In the genomic region with DNA sequence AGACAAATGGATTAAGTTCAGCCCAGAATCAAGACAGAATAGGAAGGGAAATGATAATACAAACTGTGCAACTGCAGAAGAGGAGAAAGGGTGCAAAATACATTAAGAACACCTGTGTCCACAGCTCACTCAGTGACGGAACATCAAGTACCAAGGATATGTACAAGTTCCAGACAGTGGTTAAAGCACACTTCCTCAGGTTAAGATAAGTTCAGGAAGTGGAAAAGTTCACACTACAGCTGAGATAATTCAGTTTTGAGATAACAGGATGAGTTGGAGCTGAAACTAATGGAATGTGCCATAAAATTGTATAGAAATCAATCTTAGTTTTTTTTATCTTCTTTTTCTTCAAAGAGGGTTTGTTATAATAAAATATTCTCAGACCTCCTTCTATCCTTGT, we compare ENCODE assay signal across 23 cellular contexts.
"Had no signal": no experiment of that assay in that cellular context is flagged by ENCODE, and none has a peak within 500 bp of the region (broad histone marks: within the 10 kb centered on the region; RNA-seq: fewer than 3 reads in every experiment).

No MANE protein-coding gene starts in this region.

- H3K4me1 Mint-ChIP-seq: central memory CD8-positive, alpha-beta T cell; endodermal cell; naive B cell had no signal

- H3K4me3 Mint-ChIP-seq: central memory CD8-positive, alpha-beta T cell; effector memory CD8-positive, alpha-beta T cell; endodermal cell; mesothelial cell of epicardium; naive B cell had no signal

- H3K27ac Mint-ChIP-seq: effector memory CD8-positive, alpha-beta T cell; endodermal cell; mesothelial cell of epicardium; naive B cell had no signal

- H3K9me3 Mint-ChIP-seq: endodermal cell, mesothelial cell of epicardium had no signal

- DNase-seq: cerebellar nuclear complex; effector CD8-positive, alpha-beta T cell; effector memory CD8-positive, alpha-beta T cell; endodermal cell; foreskin melanocyte; gastrocnemius medialis; heart left ventricle; hypothalamus; islet precursor cell; kidney; kidney glomerular epithelial cell; left colon; left lung; left ventricle myocardium superior; lower lobe of right lung; mesenchymal stem cell; mucosa of descending colon; naive B cell had no signal

- H3K4me3 ChIP-seq: coronary artery, esophagus muscularis mucosa, gastrocnemius medialis, heart left ventricle, hepatocyte, left lung, lower lobe of right lung, mucosa of descending colon had no signal

- H3K27me3 Mint-ChIP-seq: central memory CD8-positive, alpha-beta T cell; effector memory CD8-positive, alpha-beta T cell; naive B cell had no signal

- H3K36me3 Mint-ChIP-seq: mesothelial cell of epicardium, naive B cell had no signal
